8 cellular contexts compared by ENCODE assay signal in genomic region chr1:2587071-2587859, GRCh38. TPM values are rescaled to one million over a fixed set of nuclear protein-coding genes. Genes with fewer than 3 reads are reported as not detected.
A peak's percentile ranks its signal among the peaks of the same experiment; 100 is the strongest.
DNase-seq lines count a peak whose midpoint lies in the region; ATAC-seq and TF ChIP-seq lines count a peak whose summit lies in the region.

No MANE protein-coding gene starts in this region.

- no peak for TF ChIP-seq CTCF in astrocyte of the cerebellum (IDR thresholded peaks at IDR 0.05; ENCODE audit: low read depth, low read length, missing control alignments)
- no peak for TF ChIP-seq CTCF in kidney epithelial cell (IDR thresholded peaks at IDR 0.05; ENCODE audit: insufficient read depth, low read length, poor library complexity, severe bottlenecking)

- DNase-seq in NCI-H748 (lab: John Stamatoyannopoulos, UW; ENCODE audit: unreplicated experiment) (peak; percentile 69), NCI-H748 treated with DMSO at 0.1 percent for 48 hours (lab: John Stamatoyannopoulos, UW) (no peak), Karpas-422 (no peak), astrocyte of the cerebellum (ENCODE audit: low read depth) (no peak), kidney epithelial cell (ENCODE audit: low read depth) (no peak), H4 (ENCODE audit: low spot score) (no peak)

- H3K4me1 ChIP-seq in Karpas-422 (ENCODE audit: low read length) = peaks cover 16% of the 10 kb centered on the region

- in situ Hi-C loops in astrocyte of the cerebellum (cut with HindIII; ENCODE audit: low sequenced_read_pairs) = no loop called here

- H3K27ac ChIP-seq in Karpas-422 (ENCODE audit: low read length) = no peak overlapping the region
- H3K27ac ChIP-seq in temporal lobe (ENCODE audit: low read depth, low read length) = peak overlapping the region; percentile 9

- H3K27me3 ChIP-seq in Karpas-422 (ENCODE audit: low read length) (no peaks in the 10 kb centered on the region), kidney epithelial cell (ENCODE audit: control insufficient read depth, insufficient read depth, low read length) (no peaks in the 10 kb centered on the region)

- H3K9me3 ChIP-seq in Karpas-422 (ENCODE audit: low read length) = no peaks in the 10 kb centered on the region

- H3K36me3 ChIP-seq in Karpas-422 (ENCODE audit: insufficient read depth, low read length) = no peaks in the 10 kb centered on the region
- H3K36me3 ChIP-seq in kidney epithelial cell (ENCODE audit: control insufficient read depth, insufficient read depth, low read length) = no peaks in the 10 kb centered on the region

- H2AFZ ChIP-seq in Karpas-422 (ENCODE audit: low read length) = no peak overlapping the region

- no peak for ATAC-seq in HG03175 (IDR thresholded peaks at IDR 0.05; ENCODE audit: unreplicated experiment)

- H4K20me1 ChIP-seq in Karpas-422 (ENCODE audit: insufficient read depth, low read depth, low read length) = no peaks in the 10 kb centered on the region

- peak overlapping the region; percentile 99 for H3K4me2 ChIP-seq in Karpas-422 (ENCODE audit: low read depth, low read length, poor library complexity, severe bottlenecking)

- H3K4me3 ChIP-seq in Karpas-422 (ENCODE audit: low read length) (peak overlapping the region; percentile 92; the same call in 1 of the 2 replicates), astrocyte of the cerebellum (ENCODE audit: low read depth, low read length) (peak overlapping the region; percentile 69), kidney epithelial cell (ENCODE audit: low read depth, low read length) (peak overlapping the region; percentile 72)

- H3K9ac ChIP-seq in Karpas-422 (ENCODE audit: low read length) = no peak overlapping the region

- no peaks in the 10 kb centered on the region for H3K79me2 ChIP-seq in Karpas-422 (ENCODE audit: low read length)

- no peaks in the 10 kb centered on the region for H3K9me2 ChIP-seq in Karpas-422 (replicated peaks; ENCODE audit: insufficient read depth, low read length)

RNA-seq across cellular contexts. Expression of gene PRXL2B, which starts 0.7 kb away (rescaled TPM):
- total RNA-seq in Karpas-422 (2014; rRNA removed; shearing (Covaris generic); ENCODE audit: low replicate concordance) = 0.89 and 0.90 TPM in 2 replicates
- total RNA-seq in kidney epithelial cell = 42.0 and 46.6 TPM in 2 replicates
- 14.5 TPM for total RNA-seq in temporal lobe
- total RNA-seq in H4 (2014; rRNA removed; shearing (Covaris generic)) = 18.8 and 29.0 TPM in 2 replicates

RNA-seq across cellular contexts. Expression of gene TNFRSF14, which starts 31.1 kb away (rescaled TPM):
- 10.3 and 15.6 TPM in 2 replicates for total RNA-seq in Karpas-422 (2014; rRNA removed; shearing (Covaris generic); ENCODE audit: low replicate concordance)
- total RNA-seq in kidney epithelial cell = 14.7 and 16.8 TPM in 2 replicates
- 0.98 TPM for total RNA-seq in temporal lobe
- total RNA-seq in H4 (2014; rRNA removed; shearing (Covaris generic)) = 3.3 and 9.1 TPM in 2 replicates

RNA-seq across cellular contexts. Expression of gene MMEL1, which starts 45.6 kb away (rescaled TPM):
- not detected in 2 replicates for total RNA-seq in Karpas-422 (2014; rRNA removed; shearing (Covaris generic); ENCODE audit: low replicate concordance)
- 1.9 TPM in 1 of 2 replicates, not detected in the other for total RNA-seq in kidney epithelial cell
- total RNA-seq in temporal lobe = 7.6 TPM
- not detected in 2 replicates for total RNA-seq in H4 (2014; rRNA removed; shearing (Covaris generic))

RNA-seq across cellular contexts. Expression of gene HES5, which starts 57.2 kb away (rescaled TPM):
- total RNA-seq in Karpas-422 (2014; rRNA removed; shearing (Covaris generic); ENCODE audit: low replicate concordance) = not detected in 2 replicates
- total RNA-seq in kidney epithelial cell (0.71 TPM in 1 of 2 replicates, not detected in the other), temporal lobe (13.3 TPM)
- total RNA-seq in H4 (2014; rRNA removed; shearing (Covaris generic)) = not detected in 2 replicates
